ENCODE assay signal across 8 cellular contexts in genomic region chr1:85027242-85027983, GRCh38. TPM values are rescaled to one million over a fixed set of nuclear protein-coding genes. Genes with fewer than 3 reads are reported as not detected.
DNase-seq lines count a peak whose midpoint lies in the region; ATAC-seq and TF ChIP-seq lines count a peak whose summit lies in the region.

No MANE protein-coding gene starts in this region.

- no TSS peak for BruUV-seq in mammary epithelial cell (replicated peaks; lab: Mats Ljungman, UMichigan)
- no TSS peak for BruUV-seq in Calu3 (replicated peaks; lab: Mats Ljungman, UMichigan)

- H3K4me2 ChIP-seq in mammary epithelial cell (ENCODE audit: insufficient read depth, low read depth, low read length), result no peak overlapping the region

- H3K27me3 ChIP-seq in mammary epithelial cell (ENCODE audit: insufficient read depth, low read length), result no peaks in the 10 kb centered on the region
- H3K27me3 ChIP-seq in Peyer's patch, result no peaks in the 10 kb centered on the region
- H3K27me3 ChIP-seq in foreskin keratinocyte, result no peaks in the 10 kb centered on the region

- H3K27ac ChIP-seq in mammary epithelial cell (ENCODE audit: insufficient read depth, low read depth, low read length) (no peak overlapping the region), Peyer's patch (peak overlapping the region in 1 of 4 donors; percentile 32), foreskin keratinocyte (no peak overlapping the region)

- no peak overlapping the region for H3K4me3 ChIP-seq in mammary epithelial cell (replicated peaks in 1 of 3; ENCODE audit: insufficient read depth in 1 of 3, low read depth in 2 of 3, low read length in 3 of 3)
- no peak overlapping the region for H3K4me3 ChIP-seq in Peyer's patch

- CTCF ChIA-PET in mammary epithelial cell (lab: Charles Lee; ENCODE audit: low non-redundant PET), result interaction anchor here (0.6 to 1.0 kb wide), 2 partner anchors 83 to 221 kb away, joined by 3 to 14 read pairs; no protein-coding TSS in a partner anchor
- CTCF ChIA-PET in Calu3 (lab: Charles Lee), result interaction anchor here (1.6 kb wide), 1 partner anchor 83 kb away, joined by 47 read pairs; no protein-coding TSS in a partner anchor

- no peak overlapping the region for H3K4me3 Mint-ChIP-seq in Calu3 (ENCODE audit: low read depth, unreplicated experiment)

- H3K36me3 ChIP-seq in mammary epithelial cell (ENCODE audit: insufficient read depth, low read length) (peaks cover 3% of the 10 kb centered on the region), Peyer's patch (no peaks in the 10 kb centered on the region)

- no peaks in the 10 kb centered on the region for H3K27me3 Mint-ChIP-seq in Calu3 (ENCODE audit: unreplicated experiment)

- no peaks in the 10 kb centered on the region for H4K20me1 ChIP-seq in mammary epithelial cell (ENCODE audit: insufficient read depth, low read length)

- H3K4me1 ChIP-seq in mammary epithelial cell (ENCODE audit: insufficient read depth, low read length) (no peaks in the 10 kb centered on the region), Peyer's patch (no peaks in the 10 kb centered on the region), foreskin keratinocyte (no peaks in the 10 kb centered on the region)

- no peak overlapping the region for H3K27ac Mint-ChIP-seq in Calu3 (ENCODE audit: unreplicated experiment)

- in situ Hi-C loops in T47D (cut with HindIII; ENCODE audit: low pct_unique_long_range_greater_than_20kb, low sequenced_read_pairs), result no loop called here
- in situ Hi-C loops in mammary epithelial cell (cut with MboI; ENCODE audit: low sequenced_read_pairs in 2 of 2), result no loop called here

- 95% methylated on average over 5 of the region's 5 CpGs for WGBS in mammary epithelial cell (ENCODE audit: low coverage, missing lambda C conversion rate)

- H3K9me3 ChIP-seq in mammary epithelial cell (replicated peaks; ENCODE audit: insufficient read depth, low read length), result no peaks in the 10 kb centered on the region
- H3K9me3 ChIP-seq in Peyer's patch, result no peaks in the 10 kb centered on the region

- no peaks in the 10 kb centered on the region for H3K4me1 Mint-ChIP-seq in Calu3 (ENCODE audit: low read depth, unreplicated experiment)

- H3K79me2 ChIP-seq in mammary epithelial cell (ENCODE audit: insufficient read depth, low read length), result no peaks in the 10 kb centered on the region

- no peaks in the 10 kb centered on the region for H3K9me3 Mint-ChIP-seq in Calu3 (ENCODE audit: low read depth, unreplicated experiment)

- peak; percentile 76 for ATAC-seq in HG02759 (IDR thresholded peaks at IDR 0.05; ENCODE audit: unreplicated experiment)
- ATAC-seq in foreskin keratinocyte, result no peak

- H2AFZ ChIP-seq in mammary epithelial cell (ENCODE audit: low read depth, low read length), result no peak overlapping the region

- DNase-seq in T47D (ENCODE audit: low read depth in 1 of 2, low spot score in 1 of 2) (peak; percentile 9 to 18), mammary epithelial cell (no peak), Peyer's patch (peak in 1 of 3 donors; percentile 30), foreskin keratinocyte (no peak), NCI-H1694 treated with DMSO at 0.1 percent for 48 hours (lab: John Stamatoyannopoulos, UW) (no peak), Calu3 (no peak), HT-29 (ENCODE audit: low spot score) (no peak)

- no peak for TF ChIP-seq POLR2A in Peyer's patch (IDR thresholded peaks at IDR 0.05)

- dilution Hi-C loops in mammary epithelial cell (cut with HindIII; ENCODE audit: low sequenced_read_pairs), result no loop called here

- H3K9ac ChIP-seq in mammary epithelial cell (ENCODE audit: insufficient read depth, low read length), result no peak overlapping the region

- peak in 1 of 2 donors; percentile 21 for TF ChIP-seq CTCF in mammary epithelial cell (conservative IDR thresholded peaks at IDR 0.05 in 1 of 2, IDR thresholded peaks at IDR 0.05 in 1 of 2; ENCODE audit: extremely low read depth in 1 of 2, insufficient read depth in 1 of 2, low read depth in 1 of 2, low read length in 2 of 2)
- TF ChIP-seq CTCF in Peyer's patch (IDR thresholded peaks at IDR 0.05), result peak in 4 of 6 experiments; percentile 12 to 31 (median 24)
- TF ChIP-seq CTCF in foreskin keratinocyte (conservative IDR thresholded peaks at IDR 0.05), result peak; percentile 29
- no peak for TF ChIP-seq CTCF in Calu3 (IDR thresholded peaks at IDR 0.05; ENCODE audit: unreplicated experiment)

- intact Hi-C loops in mammary epithelial cell (cut with micrococcal nuclease), result loop anchor here (1.0 kb wide), 1 partner anchor 82 kb away; no protein-coding TSS in a partner anchor
- intact Hi-C loops in Calu3 (cut with micrococcal nuclease; ENCODE audit: unreplicated experiment), result loop anchor here (1.0 kb wide), 1 partner anchor 82 kb away; no protein-coding TSS in a partner anchor

- no peaks in the 10 kb centered on the region for H3K36me3 Mint-ChIP-seq in Calu3 (ENCODE audit: insufficient read depth, unreplicated experiment)

RNA-seq across cellular contexts. Expression of gene MCOLN3, which starts 20.9 kb away (rescaled TPM):
- 10 to 100 TPM; 17.0 to 21.2 TPM for total RNA-seq in mammary epithelial cell
- polyA plus RNA-seq in mammary epithelial cell, result 9.4 TPM
- 10.6 TPM for polyA minus RNA-seq in mammary epithelial cell
- total RNA-seq in Peyer's patch, result 10 to 100 TPM in 1 of 4 donors, 1 to 10 TPM in 3; 1.8 to 21.3 (median 2.8) TPM
- 3.8 and 4.3 TPM in 2 replicates for total RNA-seq in foreskin keratinocyte
- 1.9 and 2.1 TPM in 2 replicates for polyA plus RNA-seq in foreskin keratinocyte
- total RNA-seq in Calu3 (2022), result 12.4 and 14.1 TPM in 2 replicates
- total RNA-seq in HT-29 (2014; rRNA removed; shearing (Covaris generic)), result not detected in 2 replicates

RNA-seq across cellular contexts. Expression of gene MCOLN2, which starts 30.5 kb away (rescaled TPM):
- total RNA-seq in mammary epithelial cell (1 to 10 TPM; 1.2 to 1.6 TPM), Peyer's patch (10 to 100 TPM in 1 of 4 donors, 1 to 10 TPM in 3; 1.7 to 62.7 (median 5.2) TPM), foreskin keratinocyte (1.8 and 2.5 TPM in 2 replicates), Calu3 (2022) (12.2 and 12.6 TPM in 2 replicates)
- polyA plus RNA-seq in mammary epithelial cell (1.9 TPM), foreskin keratinocyte (0.76 and 0.95 TPM in 2 replicates)
- polyA minus RNA-seq in mammary epithelial cell, result 1.6 TPM
- not detected in 2 replicates for total RNA-seq in HT-29 (2014; rRNA removed; shearing (Covaris generic))

Comparison
In these comparisons a context has a peak if more than half of its experiments do, and no peak if none do; other contexts are left out.
1. DNase-seq: peak in T47D (2 of 2); none in mammary epithelial cell (single experiment), foreskin keratinocyte (0 of 2), NCI-H1694 treated with DMSO at 0.1 percent for 48 hours (single experiment), Calu3 (single experiment) and HT-29 (single experiment).